ENCODE assay signal across 11 cellular contexts in genomic region chr12:116537149-116537904, GRCh38. TPM values are rescaled to one million over a fixed set of nuclear protein-coding genes. Genes with fewer than 3 reads are reported as not detected.
DNase-seq lines count a peak whose midpoint lies in the region; ATAC-seq, FAIRE-seq and TF ChIP-seq lines count a peak whose summit lies in the region.
"Had no signal": no experiment of that assay in that cellular context is flagged by ENCODE, and none has a peak within 500 bp of the region (broad histone marks: within the 10 kb centered on the region; RNA-seq: fewer than 3 reads in every experiment).

No MANE protein-coding gene starts in this region.

- no peak for FAIRE-seq in small intestine (lab: Jason Lieb, UNC)

- H3K9me3 Mint-ChIP-seq in natural killer cell treated with Interleukin-12 subunit alpha and Interleukin-12 subunit beta and Interleukin-15 and Interleukin-18, amount 100 ng/mL, for 72 hours = peaks cover 3% of the 10 kb centered on the region
- H3K9me3 Mint-ChIP-seq in natural killer cell = no peaks in the 10 kb centered on the region
- no peaks in the 10 kb centered on the region for H3K9me3 Mint-ChIP-seq in activated T-helper 2 cell treated with anti-CD3 and anti-CD28 coated beads, Interferon-gamma antibody, Interleukin-2, Interleukin-4, amounts not matched to agents 10 μg/mL and 5 μg/mL and 100 μg/mL, durations not matched to agents 14 hours and 24 hours and 36 hours
- H3K9me3 Mint-ChIP-seq: activated naive CD4-positive, alpha-beta T cell treated with anti-CD3 and anti-CD28 coated beads for 36 hours had no signal

- H3K4me1 ChIP-seq in small intestine (ENCODE audit: control insufficient read depth in 2 of 2, insufficient read depth in 1 of 2, low read depth in 1 of 2, low read length in 1 of 2) = peaks cover 0 to 7% of the 10 kb centered on the region in 2 donors

- intact Hi-C loops in natural killer cell (cut with micrococcal nuclease) = no loop called here
- intact Hi-C loops in activated T-helper 2 cell treated with anti-CD3 and anti-CD28 coated beads, Interferon-gamma antibody, Interleukin-2, Interleukin-4, amounts not matched to agents 10 μg/mL and 5 μg/mL and 100 μg/mL, durations not matched to agents 14 hours and 24 hours and 36 hours (cut with micrococcal nuclease) = loop anchor here (5.0 kb wide), 2 partner anchors 65 to 260 kb away; partner anchors contain the start of gene MED13L

- H3K27ac Mint-ChIP-seq in natural killer cell treated with Interleukin-12 subunit alpha and Interleukin-12 subunit beta and Interleukin-15 and Interleukin-18, amount 100 ng/mL, for 72 hours = peak overlapping the region; percentile 59 to 61
- H3K27ac Mint-ChIP-seq in natural killer cell = no peak overlapping the region
- H3K27ac Mint-ChIP-seq in activated T-helper 2 cell treated with anti-CD3 and anti-CD28 coated beads, Interferon-gamma antibody, Interleukin-2, Interleukin-4, amounts not matched to agents 10 μg/mL and 5 μg/mL and 100 μg/mL, durations not matched to agents 14 hours and 24 hours and 36 hours = peak overlapping the region; percentile 71
- H3K27ac Mint-ChIP-seq: activated naive CD4-positive, alpha-beta T cell treated with anti-CD3 and anti-CD28 coated beads for 36 hours had no signal

- H3K27me3 ChIP-seq in small intestine (ENCODE audit: control insufficient read depth in 2 of 2, insufficient read depth in 2 of 2, low read length in 2 of 2) = no peaks in the 10 kb centered on the region

- peaks cover 36 to 37% of the 10 kb centered on the region in 2 donors for H3K4me1 Mint-ChIP-seq in natural killer cell treated with Interleukin-12 subunit alpha and Interleukin-12 subunit beta and Interleukin-15 and Interleukin-18, amount 100 ng/mL, for 72 hours (ENCODE audit: low read depth in 2 of 2)
- H3K4me1 Mint-ChIP-seq in natural killer cell = peaks cover 19 to 24% of the 10 kb centered on the region in 2 donors
- peaks cover 45% of the 10 kb centered on the region for H3K4me1 Mint-ChIP-seq in activated T-helper 2 cell treated with anti-CD3 and anti-CD28 coated beads, Interferon-gamma antibody, Interleukin-2, Interleukin-4, amounts not matched to agents 10 μg/mL and 5 μg/mL and 100 μg/mL, durations not matched to agents 14 hours and 24 hours and 36 hours (ENCODE audit: low read depth)

- H3K27me3 Mint-ChIP-seq in natural killer cell treated with Interleukin-12 subunit alpha and Interleukin-12 subunit beta and Interleukin-15 and Interleukin-18, amount 100 ng/mL, for 72 hours = peaks cover 0 to 8% of the 10 kb centered on the region in 2 donors
- H3K27me3 Mint-ChIP-seq in natural killer cell (ENCODE audit: low read depth in 2 of 2) = peaks cover 3 to 18% of the 10 kb centered on the region in 2 donors
- no peaks in the 10 kb centered on the region for H3K27me3 Mint-ChIP-seq in activated T-helper 2 cell treated with anti-CD3 and anti-CD28 coated beads, Interferon-gamma antibody, Interleukin-2, Interleukin-4, amounts not matched to agents 10 μg/mL and 5 μg/mL and 100 μg/mL, durations not matched to agents 14 hours and 24 hours and 36 hours (ENCODE audit: low read depth)

- peak overlapping the region; percentile 64 for H3K4me3 Mint-ChIP-seq in natural killer cell treated with Interleukin-12 subunit alpha and Interleukin-12 subunit beta and Interleukin-15 and Interleukin-18, amount 100 ng/mL, for 72 hours
- H3K4me3 Mint-ChIP-seq in natural killer cell = no peak overlapping the region
- H3K4me3 Mint-ChIP-seq in activated T-helper 2 cell treated with anti-CD3 and anti-CD28 coated beads, Interferon-gamma antibody, Interleukin-2, Interleukin-4, amounts not matched to agents 10 μg/mL and 5 μg/mL and 100 μg/mL, durations not matched to agents 14 hours and 24 hours and 36 hours (ENCODE audit: low read depth) = peak overlapping the region; percentile 1
- H3K4me3 Mint-ChIP-seq: activated naive CD4-positive, alpha-beta T cell treated with anti-CD3 and anti-CD28 coated beads for 36 hours had no signal

- TF ChIP-seq CTCF in natural killer cell (IDR thresholded peaks at IDR 0.05) (no peak), foreskin fibroblast (IDR thresholded peaks at IDR 0.05; ENCODE audit: low read depth, low read length) (no peak)

- H3K9me3 ChIP-seq in small intestine (ENCODE audit: control insufficient read depth, low read depth) = no peaks in the 10 kb centered on the region
- H3K9me3 ChIP-seq: left ventricle myocardium inferior had no signal

- peak overlapping the region in 1 of 2 donors; percentile 36 for H3K27ac ChIP-seq in small intestine (ENCODE audit: low read depth in 1 of 2, low read length in 1 of 2)
- H3K27ac ChIP-seq: left ventricle myocardium inferior had no signal

- no peaks in the 10 kb centered on the region for H3K36me3 Mint-ChIP-seq in natural killer cell treated with Interleukin-12 subunit alpha and Interleukin-12 subunit beta and Interleukin-15 and Interleukin-18, amount 100 ng/mL, for 72 hours
- no peaks in the 10 kb centered on the region for H3K36me3 Mint-ChIP-seq in natural killer cell
- H3K36me3 Mint-ChIP-seq in activated T-helper 2 cell treated with anti-CD3 and anti-CD28 coated beads, Interferon-gamma antibody, Interleukin-2, Interleukin-4, amounts not matched to agents 10 μg/mL and 5 μg/mL and 100 μg/mL, durations not matched to agents 14 hours and 24 hours and 36 hours (ENCODE audit: low read depth) = no peaks in the 10 kb centered on the region

- H3K4me3 ChIP-seq in small intestine (ENCODE audit: low read depth in 1 of 2, low read length in 2 of 2) = no peak overlapping the region
- H3K4me3 ChIP-seq in foreskin fibroblast (ENCODE audit: low read depth in 1 of 2, low read length in 2 of 2) = no peak overlapping the region
- H3K4me3 ChIP-seq: left ventricle myocardium inferior had no signal

- no peaks in the 10 kb centered on the region for H3K36me3 ChIP-seq in small intestine (ENCODE audit: control insufficient read depth in 2 of 2, insufficient read depth in 2 of 2, low read length in 2 of 2)
- H3K36me3 ChIP-seq: left ventricle myocardium inferior had no signal

- ATAC-seq in natural killer cell treated with Interleukin-12 subunit alpha and Interleukin-12 subunit beta and Interleukin-15 and Interleukin-18, amount 100 ng/mL, for 72 hours = peak; percentile 7 to 48
- ATAC-seq in natural killer cell (no peak), HG02885 (IDR thresholded peaks at IDR 0.05; ENCODE audit: poor library complexity, unreplicated experiment) (peak; percentile 26), HG02623 (IDR thresholded peaks at IDR 0.05; ENCODE audit: unreplicated experiment) (no peak)

- no peak for DNase-seq in natural killer cell treated with Interleukin-12 subunit alpha and Interleukin-12 subunit beta and Interleukin-15 and Interleukin-18, amount 100 ng/mL, for 72 hours (ENCODE audit: low spot score)
- DNase-seq in natural killer cell = no peak
- DNase-seq in activated T-helper 2 cell treated with anti-CD3 and anti-CD28 coated beads, Interferon-gamma antibody, Interleukin-2, Interleukin-4, amounts not matched to agents 10 μg/mL and 5 μg/mL and 100 μg/mL, durations not matched to agents 14 hours and 24 hours and 36 hours (ENCODE audit: low spot score) = no peak
- no peak for DNase-seq in small intestine
- DNase-seq in foreskin fibroblast = no peak
- no peak for DNase-seq in NCI-H2171 treated with DMSO at 0.1 percent for 48 hours (lab: John Stamatoyannopoulos, UW)
- DNase-seq: activated naive CD4-positive, alpha-beta T cell treated with anti-CD3 and anti-CD28 coated beads for 36 hours; left ventricle myocardium inferior; Right ventricle myocardium superior had no signal

- WGBS in small intestine, 3 donors = 69 to 82% (median 76%) methylated on average over 15 of the region's 15 CpGs

RNA-seq across cellular contexts. Expression of gene MAP1LC3B2, which starts 21.9 kb away (rescaled TPM):
- 1 to 10 TPM; 1.2 to 2.8 TPM for total RNA-seq in natural killer cell treated with Interleukin-12 subunit alpha and Interleukin-12 subunit beta and Interleukin-15 and Interleukin-18, amount 100 ng/mL, for 72 hours
- total RNA-seq in natural killer cell = 1 to 10 TPM; 1.5 to 3.7 (median 3.3) TPM
- total RNA-seq in activated T-helper 2 cell treated with anti-CD3 and anti-CD28 coated beads, Interferon-gamma antibody, Interleukin-2, Interleukin-4, amounts not matched to agents 10 μg/mL and 5 μg/mL and 100 μg/mL, durations not matched to agents 14 hours and 24 hours and 36 hours = 0.37 and 0.60 TPM in 2 replicates
- polyA plus RNA-seq in small intestine = 1 to 10 TPM; 1.1 to 2.7 (median 1.6) TPM

Comparison
In these comparisons a context has a peak if more than half of its experiments do, and no peak if none do; other contexts are left out.
1. ATAC-seq: peak in natural killer cell treated with Interleukin-12 subunit alpha and Interleukin-12 subunit beta and Interleukin-15 and Interleukin-18, amount 100 ng/mL, for 72 hours (2 of 2) and HG02885 (single experiment); none in natural killer cell (0 of 3) and HG02623 (single experiment).
2. H3K27ac Mint-ChIP-seq: peak in natural killer cell treated with Interleukin-12 subunit alpha and Interleukin-12 subunit beta and Interleukin-15 and Interleukin-18, amount 100 ng/mL, for 72 hours (2 of 2) and activated T-helper 2 cell treated with anti-CD3 and anti-CD28 coated beads, Interferon-gamma antibody, Interleukin-2, Interleukin-4, amounts not matched to agents 10 μg/mL and 5 μg/mL and 100 μg/mL, durations not matched to agents 14 hours and 24 hours and 36 hours (single experiment); none in natural killer cell (0 of 2).